ENCODE assay signal across 38 cellular contexts in the genomic region with DNA sequence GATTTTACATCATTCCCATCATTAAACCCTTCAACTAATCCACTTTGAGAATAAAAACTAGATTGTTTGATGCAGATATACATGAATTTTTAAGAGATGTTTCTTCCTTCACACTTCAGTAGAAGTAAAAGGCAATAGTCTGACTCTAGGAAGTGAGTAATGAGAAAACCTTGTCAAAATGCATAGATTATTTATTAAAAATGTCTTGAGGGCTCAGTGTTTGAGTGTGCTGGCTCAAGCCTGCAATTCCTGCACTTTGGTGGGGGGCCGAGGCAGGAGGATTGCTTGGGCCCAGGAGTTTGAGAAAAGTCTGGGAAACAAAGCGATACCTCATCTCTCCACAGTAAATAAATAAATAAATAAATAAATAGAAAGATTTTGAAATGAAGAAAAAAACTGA.
"Had no signal": no experiment of that assay in that cellular context is flagged by ENCODE, and none has a peak within 500 bp of the region (broad histone marks: within the 10 kb centered on the region; RNA-seq: fewer than 3 reads in every experiment).

No MANE protein-coding gene starts in this region.

- H3K27ac ChIP-seq: brain microvascular endothelial cell, Peyer's patch, RWPE1, WERI-Rb-1 had no signal

- H3K27me3 ChIP-seq: brain microvascular endothelial cell, Peyer's patch had no signal

- ATAC-seq: activated CD8-positive, alpha-beta memory T cell treated with anti-CD3 and anti-CD28 coated beads, Interleukin-2, amount 10 ng/mL, durations not matched to agents 7 days and 5 days; activated T-cell treated with anti-CD3 and anti-CD28 coated beads, Interleukin-2, amount 50 U/mL, for 72 hours; activated T-helper 17 cell treated with anti-CD3 and anti-CD28 coated beads, Interleukin-2, amount 50 U/mL, for 72 hours; PC-3; Right ventricle myocardium inferior had no signal

- DNase-seq: activated CD4-positive, alpha-beta memory T cell treated with anti-CD3 and anti-CD28 coated beads, Interleukin-2, amount 10 ng/mL, durations not matched to agents 7 days and 5 days; activated CD4-positive, alpha-beta T cell treated with anti-CD3 and anti-CD28 coated beads for 1 hour; activated CD4-positive, alpha-beta T cell treated with anti-CD3 and anti-CD28 coated beads for 48 hours; activated CD4-positive, CD25-positive, alpha-beta regulatory T cell; activated CD8-positive, alpha-beta memory T cell treated with anti-CD3 and anti-CD28 coated beads for 24 hours; activated CD8-positive, alpha-beta memory T cell treated with anti-CD3 and anti-CD28 coated beads, Interleukin-2, amount 10 ng/mL, durations not matched to agents 7 days and 5 days; activated CD8-positive, alpha-beta memory T cell treated with anti-CD3 and anti-CD28 coated beads, Interleukin-2, amount 50 U/mL, for 48 hours; activated effector memory CD4-positive, alpha-beta T cell treated with anti-CD3 and anti-CD28 coated beads, Interleukin-2, amount 50 U/mL, for 16 hours; activated naive CD4-positive, alpha-beta T cell; activated naive CD4-positive, alpha-beta T cell treated with anti-CD3 and anti-CD28 coated beads, Interleukin-2, amount 50 U/mL, for 16 hours; activated naive CD8-positive, alpha-beta T cell treated with anti-CD3 and anti-CD28 coated beads for 36 hours; activated T-cell treated with anti-CD3 and anti-CD28 coated beads, Interleukin-2, amount 50 U/mL, for 72 hours; amniotic stem cell; aorta; brain microvascular endothelial cell; central memory CD4-positive, alpha-beta T cell; NCI-H1092 treated with DMSO at 0.1 percent for 48 hours; NCI-H1417; NCI-H146; NCI-H187; NCI-H2029 treated with DMSO at 0.1 percent for 48 hours; NCI-H2107; NCI-H2171; NCI-H2227 treated with DMSO at 0.1 percent for 48 hours; NCI-H526; NCI-H748 treated with DMSO at 0.1 percent for 48 hours; NK-92 treated with Interleukin-12 subunit alpha and Interleukin-12 subunit beta, amount 100 ng/mL, for 24 hours; PC-3; Peyer's patch; SIG-M5; SW 1271; T-helper 1 cell; T-helper 2 cell; T-helper 9 cell; WERI-Rb-1 had no signal

- H3K4me3 ChIP-seq: Peyer's patch had no signal

- H3K36me3 ChIP-seq: brain microvascular endothelial cell, Peyer's patch, WERI-Rb-1 had no signal

- H3K4me1 ChIP-seq: Peyer's patch had no signal

- H3K9me3 ChIP-seq: Peyer's patch had no signal
